1 cellular context compared by ENCODE assay signal in the genomic region with DNA sequence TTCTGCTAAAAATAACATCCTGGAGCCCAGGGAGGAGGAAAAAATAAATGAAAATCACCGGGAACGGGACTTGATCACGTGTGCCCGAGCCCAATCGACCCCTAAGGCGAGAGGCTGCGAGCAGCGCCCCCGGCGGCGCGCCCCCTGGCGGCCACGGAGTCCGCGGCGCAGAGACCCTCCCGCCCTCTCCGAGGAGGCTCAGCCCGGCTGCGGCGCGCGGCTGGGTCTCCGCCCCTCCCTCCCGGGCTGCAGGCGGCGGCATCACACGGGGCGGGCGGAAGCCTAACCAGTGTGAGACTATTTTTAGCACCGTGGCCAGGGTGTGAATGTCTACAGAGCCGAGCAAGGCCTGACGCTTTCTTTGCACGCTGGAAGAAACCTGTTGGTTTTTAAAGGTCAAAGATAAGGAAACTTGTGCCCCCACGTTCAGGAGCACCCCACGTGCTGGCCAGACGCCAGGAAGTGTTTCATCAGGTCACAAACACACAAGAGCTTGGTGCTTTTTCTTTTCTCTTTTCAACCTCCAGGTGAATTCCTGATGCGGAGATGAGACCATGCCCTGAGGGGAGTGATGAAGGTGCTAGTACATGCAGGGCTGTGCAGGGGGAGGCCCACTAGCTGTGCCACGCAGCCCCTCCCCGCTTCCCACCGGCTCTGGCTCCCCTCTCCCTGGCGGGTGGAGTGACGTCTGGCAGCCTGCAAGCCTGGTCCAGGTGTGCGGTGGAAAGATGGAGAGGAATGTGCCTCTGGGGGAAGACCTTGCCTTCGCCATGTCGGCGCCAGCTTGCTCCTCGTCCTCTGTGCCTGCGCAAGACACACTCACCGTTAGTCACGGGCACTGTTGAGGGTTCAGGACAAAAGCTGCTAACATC.
TF ChIP-seq lines count a peak whose summit lies in the region.

No MANE protein-coding gene starts in this region.

TF ChIP-seq in HepG2, 621 proteins besides CTCF, POLR2A, EP300 and RAD21 (continued from another document and continues in another):
- TF ChIP-seq BATF2 (CRISPR knock-in tag; IDR thresholded peaks at IDR 0.05) = no peak
- TF ChIP-seq MNT (IDR thresholded peaks at IDR 0.05) = no peak
- TF ChIP-seq ZNF44 (CRISPR knock-in tag; IDR thresholded peaks at IDR 0.05) = no peak
- TF ChIP-seq ZNF704 (CRISPR knock-in tag; IDR thresholded peaks at IDR 0.05; ENCODE audit: borderline replicate concordance) = no peak
- TF ChIP-seq, protein P1, sequence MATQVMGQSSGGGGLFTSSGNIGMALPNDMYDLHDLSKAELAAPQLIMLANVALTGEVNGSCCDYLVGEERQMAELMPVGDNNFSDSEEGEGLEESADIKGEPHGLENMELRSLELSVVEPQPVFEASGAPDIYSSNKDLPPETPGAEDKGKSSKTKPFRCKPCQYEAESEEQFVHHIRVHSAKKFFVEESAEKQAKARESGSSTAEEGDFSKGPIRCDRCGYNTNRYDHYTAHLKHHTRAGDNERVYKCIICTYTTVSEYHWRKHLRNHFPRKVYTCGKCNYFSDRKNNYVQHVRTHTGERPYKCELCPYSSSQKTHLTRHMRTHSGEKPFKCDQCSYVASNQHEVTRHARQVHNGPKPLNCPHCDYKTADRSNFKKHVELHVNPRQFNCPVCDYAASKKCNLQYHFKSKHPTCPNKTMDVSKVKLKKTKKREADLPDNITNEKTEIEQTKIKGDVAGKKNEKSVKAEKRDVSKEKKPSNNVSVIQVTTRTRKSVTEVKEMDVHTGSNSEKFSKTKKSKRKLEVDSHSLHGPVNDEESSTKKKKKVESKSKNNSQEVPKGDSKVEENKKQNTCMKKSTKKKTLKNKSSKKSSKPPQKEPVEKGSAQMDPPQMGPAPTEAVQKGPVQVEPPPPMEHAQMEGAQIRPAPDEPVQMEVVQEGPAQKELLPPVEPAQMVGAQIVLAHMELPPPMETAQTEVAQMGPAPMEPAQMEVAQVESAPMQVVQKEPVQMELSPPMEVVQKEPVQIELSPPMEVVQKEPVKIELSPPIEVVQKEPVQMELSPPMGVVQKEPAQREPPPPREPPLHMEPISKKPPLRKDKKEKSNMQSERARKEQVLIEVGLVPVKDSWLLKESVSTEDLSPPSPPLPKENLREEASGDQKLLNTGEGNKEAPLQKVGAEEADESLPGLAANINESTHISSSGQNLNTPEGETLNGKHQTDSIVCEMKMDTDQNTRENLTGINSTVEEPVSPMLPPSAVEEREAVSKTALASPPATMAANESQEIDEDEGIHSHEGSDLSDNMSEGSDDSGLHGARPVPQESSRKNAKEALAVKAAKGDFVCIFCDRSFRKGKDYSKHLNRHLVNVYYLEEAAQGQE (IDR thresholded peaks at IDR 0.05; ENCODE audit: borderline replicate concordance in 1 of 2, low read depth in 1 of 2, low read length in 2 of 2) = no peak; a peak in 1 of 4 replicates
- TF ChIP-seq ZNF451 (CRISPR knock-in tag; IDR thresholded peaks at IDR 0.05) = peak; percentile 55; the same call in 1 of the 2 replicates
- no peak for TF ChIP-seq RFX1 (IDR thresholded peaks at IDR 0.05)
- peak; percentile 39; the same call in 1 of the 2 replicates for TF ChIP-seq ZBTB26 (CRISPR knock-in tag; IDR thresholded peaks at IDR 0.05; ENCODE audit: borderline replicate concordance)
- peak; percentile 83; the same call in 1 of the 2 replicates for TF ChIP-seq NFKB2 (CRISPR knock-in tag; IDR thresholded peaks at IDR 0.05; ENCODE audit: borderline replicate concordance)
- no peak for TF ChIP-seq MXD4 (CRISPR knock-in tag; IDR thresholded peaks at IDR 0.05)
- no peak for TF ChIP-seq DR1 (CRISPR knock-in tag; IDR thresholded peaks at IDR 0.05)
- TF ChIP-seq, protein P2, sequence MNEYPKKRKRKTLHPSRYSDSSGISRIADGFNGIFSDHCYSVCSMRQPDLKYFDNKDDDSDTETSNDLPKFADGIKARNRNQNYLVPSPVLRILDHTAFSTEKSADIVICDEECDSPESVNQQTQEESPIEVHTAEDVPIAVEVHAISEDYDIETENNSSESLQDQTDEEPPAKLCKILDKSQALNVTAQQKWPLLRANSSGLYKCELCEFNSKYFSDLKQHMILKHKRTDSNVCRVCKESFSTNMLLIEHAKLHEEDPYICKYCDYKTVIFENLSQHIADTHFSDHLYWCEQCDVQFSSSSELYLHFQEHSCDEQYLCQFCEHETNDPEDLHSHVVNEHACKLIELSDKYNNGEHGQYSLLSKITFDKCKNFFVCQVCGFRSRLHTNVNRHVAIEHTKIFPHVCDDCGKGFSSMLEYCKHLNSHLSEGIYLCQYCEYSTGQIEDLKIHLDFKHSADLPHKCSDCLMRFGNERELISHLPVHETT (CRISPR knock-in tag; conservative IDR thresholded peaks at IDR 0.05) = no peak
- peak; percentile 49; the same call in 1 of the 2 replicates for TF ChIP-seq BHLHE40 (IDR thresholded peaks at IDR 0.05; ENCODE audit: low read length)
- peak; percentile 84; the same call in 1 of the 2 replicates for TF ChIP-seq KDM5B (CRISPR knock-in tag; IDR thresholded peaks at IDR 0.05; ENCODE audit: borderline replicate concordance)
- TF ChIP-seq SNAPC2 (CRISPR knock-in tag; IDR thresholded peaks at IDR 0.05) = no peak
- TF ChIP-seq TAF15 (IDR thresholded peaks at IDR 0.05; ENCODE audit: low read depth, low read length, poor library complexity, severe bottlenecking) = peak; percentile 66
- no peak for TF ChIP-seq ZNF256 (CRISPR knock-in tag; conservative IDR thresholded peaks at IDR 0.05)
- no peak for TF ChIP-seq ZNF800 (CRISPR knock-in tag; IDR thresholded peaks at IDR 0.05)
- TF ChIP-seq, protein P3, sequence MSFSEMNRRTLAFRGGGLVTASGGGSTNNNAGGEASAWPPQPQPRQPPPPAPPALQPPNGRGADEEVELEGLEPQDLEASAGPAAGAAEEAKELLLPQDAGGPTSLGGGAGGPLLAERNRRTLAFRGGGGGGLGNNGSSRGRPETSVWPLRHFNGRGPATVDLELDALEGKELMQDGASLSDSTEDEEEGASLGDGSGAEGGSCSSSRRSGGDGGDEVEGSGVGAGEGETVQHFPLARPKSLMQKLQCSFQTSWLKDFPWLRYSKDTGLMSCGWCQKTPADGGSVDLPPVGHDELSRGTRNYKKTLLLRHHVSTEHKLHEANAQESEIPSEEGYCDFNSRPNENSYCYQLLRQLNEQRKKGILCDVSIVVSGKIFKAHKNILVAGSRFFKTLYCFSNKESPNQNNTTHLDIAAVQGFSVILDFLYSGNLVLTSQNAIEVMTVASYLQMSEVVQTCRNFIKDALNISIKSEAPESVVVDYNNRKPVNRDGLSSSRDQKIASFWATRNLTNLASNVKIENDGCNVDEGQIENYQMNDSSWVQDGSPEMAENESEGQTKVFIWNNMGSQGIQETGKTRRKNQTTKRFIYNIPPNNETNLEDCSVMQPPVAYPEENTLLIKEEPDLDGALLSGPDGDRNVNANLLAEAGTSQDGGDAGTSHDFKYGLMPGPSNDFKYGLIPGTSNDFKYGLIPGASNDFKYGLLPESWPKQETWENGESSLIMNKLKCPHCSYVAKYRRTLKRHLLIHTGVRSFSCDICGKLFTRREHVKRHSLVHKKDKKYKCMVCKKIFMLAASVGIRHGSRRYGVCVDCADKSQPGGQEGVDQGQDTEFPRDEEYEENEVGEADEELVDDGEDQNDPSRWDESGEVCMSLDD (CRISPR knock-in tag; IDR thresholded peaks at IDR 0.05; ENCODE audit: borderline replicate concordance) = no peak
- peak; percentile 44; the same call in 1 of the 2 replicates for TF ChIP-seq ZSCAN25 (CRISPR knock-in tag; IDR thresholded peaks at IDR 0.05)
- TF ChIP-seq KLF16 (CRISPR knock-in tag; IDR thresholded peaks at IDR 0.05) = peak in 1 of 2 experiments; percentile 52; a peak in 1 of 4 replicates
- no peak for TF ChIP-seq ZNF329 (CRISPR knock-in tag; IDR thresholded peaks at IDR 0.05; ENCODE audit: low read depth)
- no peak for TF ChIP-seq NFATC3 (CRISPR knock-in tag; IDR thresholded peaks at IDR 0.05)
- TF ChIP-seq ZNF280D (CRISPR knock-in tag; IDR thresholded peaks at IDR 0.05) = no peak
- TF ChIP-seq MIER2 (CRISPR knock-in tag; IDR thresholded peaks at IDR 0.05) = no peak
- no peak for TF ChIP-seq ZNF576 (CRISPR knock-in tag; IDR thresholded peaks at IDR 0.05)
- TF ChIP-seq MYC (CRISPR knock-in tag; IDR thresholded peaks at IDR 0.05; ENCODE audit: borderline replicate concordance) = 0 out of 2 replicates have a peak, but pooled peaks have one; percentile 57
- TF ChIP-seq ZXDC (CRISPR knock-in tag; IDR thresholded peaks at IDR 0.05) = 0 out of 2 replicates have a peak, but pooled peaks have one; percentile 62
